Comparison of ENCODE assay signal across 1 cellular context in the genomic region with DNA sequence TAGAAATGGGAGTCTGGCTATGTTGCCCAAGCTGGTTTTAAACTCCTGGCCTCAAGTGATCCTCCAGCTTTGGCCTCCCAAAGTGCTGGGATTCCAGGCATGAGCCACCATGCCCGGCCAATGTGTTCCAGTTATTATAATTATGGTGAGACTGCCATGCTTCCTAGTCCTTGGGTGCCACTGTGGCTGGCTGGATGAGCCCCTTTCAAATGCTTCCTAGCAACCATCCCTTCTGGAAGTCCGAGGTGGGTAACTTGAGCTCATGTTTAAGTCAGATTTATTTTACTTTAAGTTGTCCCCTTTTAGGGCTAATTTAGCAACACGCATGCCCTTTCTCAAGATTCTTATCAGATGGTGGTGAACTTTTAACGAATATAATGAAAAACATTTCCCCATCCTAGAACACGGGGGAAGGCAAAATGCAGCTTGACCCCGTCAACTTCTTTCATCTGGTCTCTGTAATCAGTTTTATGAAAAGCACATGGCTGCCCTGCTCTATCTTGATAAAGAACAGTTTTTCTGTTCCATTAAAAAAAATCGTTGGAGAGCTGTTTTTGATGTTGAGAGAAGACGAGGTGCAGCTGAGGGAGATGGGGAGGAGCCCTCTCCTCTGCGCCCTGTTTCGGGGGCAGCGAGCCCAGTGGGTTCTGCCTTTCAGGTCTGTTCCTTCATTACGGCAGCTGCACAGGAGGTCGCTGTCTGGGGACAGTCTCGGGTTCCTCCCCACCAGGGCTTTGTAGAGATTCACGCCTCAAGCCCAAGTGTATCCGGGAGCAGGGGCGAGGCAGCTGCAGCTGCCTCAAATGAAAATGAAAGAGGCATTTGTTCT.
TF ChIP-seq lines count a peak whose summit lies in the region.

No MANE protein-coding gene starts in this region.

TF ChIP-seq in SK-N-SH, 30 proteins besides CTCF, POLR2A, EP300 and RAD21 (continued from another document):
- TF ChIP-seq CHD2 (IDR thresholded peaks at IDR 0.05; ENCODE audit: low read length, partially characterized antibody) (peak; percentile 87), RFX5 (IDR thresholded peaks at IDR 0.05; ENCODE audit: low read length) (peak; percentile 77), POLR2AphosphoS5 (IDR thresholded peaks at IDR 0.05; ENCODE audit: low read depth, low read length) (0 out of 2 replicates have a peak, but pooled peaks have one; percentile 38)
